In the genomic region with DNA sequence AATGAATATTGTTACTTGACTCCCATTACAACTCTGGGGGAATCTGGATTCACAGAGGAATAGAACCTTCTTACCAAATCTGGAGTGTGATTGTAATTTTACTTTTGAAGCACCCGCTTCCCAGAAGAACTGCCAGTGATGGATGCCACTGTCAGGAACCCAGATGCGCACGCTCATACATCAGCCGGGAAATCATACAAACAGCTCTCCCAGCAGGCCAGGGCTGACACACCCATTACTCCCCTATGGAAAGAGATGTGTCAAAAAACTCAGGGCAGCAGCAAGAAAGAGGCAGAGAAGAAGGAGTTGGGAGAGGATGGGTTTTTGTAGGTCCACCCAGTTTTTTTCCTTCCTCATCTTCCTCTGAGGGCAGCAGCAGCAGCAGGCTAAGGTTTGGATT, we compare ENCODE assay signal across 1 cellular context.
TF ChIP-seq lines count a peak whose summit lies in the region.

No MANE protein-coding gene starts in this region.

TF ChIP-seq in H1, 55 proteins besides CTCF, POLR2A, EP300 and RAD21:
- no peak for TF ChIP-seq JUND (IDR thresholded peaks at IDR 0.05; ENCODE audit: low read length)
- no peak for TF ChIP-seq CREB1 (IDR thresholded peaks at IDR 0.05)
- no peak for TF ChIP-seq MAFK (IDR thresholded peaks at IDR 0.05; ENCODE audit: low read depth, low read length)
- no peak for TF ChIP-seq GTF2F1 (IDR thresholded peaks at IDR 0.05; ENCODE audit: borderline replicate concordance, low read depth, low read length)
- no peak for TF ChIP-seq SP1 (IDR thresholded peaks at IDR 0.05; ENCODE audit: low read depth, low read length)
- TF ChIP-seq EGR1 (IDR thresholded peaks at IDR 0.05; ENCODE audit: borderline replicate concordance, low read depth, low read length): no peak
- TF ChIP-seq KDM5A (IDR thresholded peaks at IDR 0.05; ENCODE audit: low read length): no peak
- TF ChIP-seq JUN (IDR thresholded peaks at IDR 0.05; ENCODE audit: low read depth, low read length): no peak
- TF ChIP-seq, protein P1, sequence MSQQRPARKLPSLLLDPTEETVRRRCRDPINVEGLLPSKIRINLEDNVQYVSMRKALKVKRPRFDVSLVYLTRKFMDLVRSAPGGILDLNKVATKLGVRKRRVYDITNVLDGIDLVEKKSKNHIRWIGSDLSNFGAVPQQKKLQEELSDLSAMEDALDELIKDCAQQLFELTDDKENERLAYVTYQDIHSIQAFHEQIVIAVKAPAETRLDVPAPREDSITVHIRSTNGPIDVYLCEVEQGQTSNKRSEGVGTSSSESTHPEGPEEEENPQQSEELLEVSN (IDR thresholded peaks at IDR 0.05): no peak
- TF ChIP-seq SIRT6 (IDR thresholded peaks at IDR 0.05; ENCODE audit: low read length): no peak
